In the genomic region with DNA sequence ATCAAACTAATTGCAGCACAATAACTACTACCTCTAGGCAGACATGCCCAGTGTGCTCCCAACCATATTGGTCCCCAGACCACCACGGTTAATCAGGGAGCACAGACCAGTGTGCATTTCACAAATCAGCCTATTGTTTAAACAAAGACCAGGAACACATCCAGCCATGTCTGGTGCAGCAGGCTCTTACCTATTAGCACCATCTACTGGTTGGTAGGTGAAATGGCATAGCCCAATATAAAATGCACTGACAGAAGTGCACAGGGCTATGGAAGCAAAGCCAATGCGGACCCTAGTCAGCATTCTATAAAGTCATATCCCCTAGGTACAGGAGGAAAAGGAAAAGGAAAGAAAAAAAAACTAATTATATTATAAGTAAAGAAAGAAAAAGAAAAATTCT, we compare ENCODE assay signal across 8 cellular contexts. TPM values are rescaled to one million over a fixed set of nuclear protein-coding genes. Genes with fewer than 3 reads are reported as not detected.
DNase-seq lines count a peak whose midpoint lies in the region; ATAC-seq and TF ChIP-seq lines count a peak whose summit lies in the region.

No MANE protein-coding gene starts in this region.

- no peaks in the 10 kb centered on the region for H3K36me3 ChIP-seq in sigmoid colon

- ATAC-seq in GM18498 (IDR thresholded peaks at IDR 0.05; ENCODE audit: unreplicated experiment): peak; percentile 92
- ATAC-seq in HG02610 (IDR thresholded peaks at IDR 0.05; ENCODE audit: unreplicated experiment): peak; percentile 93
- peak; percentile 39 for ATAC-seq in T-helper 17 cell

- H3K9me3 ChIP-seq in T-helper 17 cell (ENCODE audit: control insufficient read depth, low read length, poor library complexity, severe bottlenecking) (no peaks in the 10 kb centered on the region), sigmoid colon (no peaks in the 10 kb centered on the region)

- no peaks in the 10 kb centered on the region for H3K36me3 Mint-ChIP-seq in T-helper 17 cell (ENCODE audit: low read depth)

- H3K4me1 Mint-ChIP-seq in T-helper 17 cell: no peaks in the 10 kb centered on the region

- TF ChIP-seq POLR2A in NB4 (IDR thresholded peaks at IDR 0.05; ENCODE audit: extremely low read depth, insufficient read length) (no peak), sigmoid colon (IDR thresholded peaks at IDR 0.05) (no peak)

- 14 to 19% methylated on average over 2 of the region's 2 CpGs for WGBS in sigmoid colon, 2 donors

- TF ChIP-seq CTCF in AG10803 (conservative IDR thresholded peaks at IDR 0.05; ENCODE audit: low read length) (peak; percentile 56), NB4 (IDR thresholded peaks at IDR 0.05; ENCODE audit: low read depth, low read length) (peak; percentile 64), sigmoid colon (IDR thresholded peaks at IDR 0.05) (peak in 1 of 4 experiments; percentile 32)

- no peak for TF ChIP-seq EP300 in sigmoid colon (IDR thresholded peaks at IDR 0.05)

- no peaks in the 10 kb centered on the region for H3K27me3 ChIP-seq in sigmoid colon

- no peak overlapping the region for H3K4me3 ChIP-seq in AG10803 (ENCODE audit: low read length)
- no peak overlapping the region for H3K4me3 ChIP-seq in NB4 (ENCODE audit: low read depth, low read length)
- no peak overlapping the region for H3K4me3 ChIP-seq in sigmoid colon

- H3K27ac Mint-ChIP-seq in T-helper 17 cell: no peak overlapping the region

- no peak overlapping the region for H3K4me3 Mint-ChIP-seq in T-helper 17 cell

- H3K27me3 Mint-ChIP-seq in T-helper 17 cell: no peaks in the 10 kb centered on the region

- H3K27ac ChIP-seq in sigmoid colon: no peak overlapping the region

- peak; percentile 14 for DNase-seq in AG10803 (ENCODE audit: low read depth)
- DNase-seq in NB4 (ENCODE audit: low read depth): peak; percentile 44
- no peak for DNase-seq in T-helper 17 cell
- DNase-seq in hepatic stellate cell (ENCODE audit: low spot score): peak; percentile 5
- no peak for DNase-seq in sigmoid colon
- no peak for DNase-seq in activated CD8-positive, alpha-beta memory T cell treated with anti-CD3 and anti-CD28 coated beads, Interleukin-2, amount 50 U/mL, for 4 hours

- intact Hi-C loops in sigmoid colon (cut with DNase I): no loop called here

- no peaks in the 10 kb centered on the region for H3K4me1 ChIP-seq in sigmoid colon

RNA-seq across cellular contexts. Expression of gene CYLC1, which starts 15.5 kb away (rescaled TPM):
- not detected for total RNA-seq in T-helper 17 cell
- not detected for total RNA-seq in sigmoid colon
- polyA plus RNA-seq in sigmoid colon: not detected

Comparison
In these comparisons a context has a peak if more than half of its experiments do, and no peak if none do; other contexts are left out.
1. DNase-seq: peak in AG10803 (single experiment), NB4 (single experiment) and hepatic stellate cell (single experiment); none in T-helper 17 cell (0 of 3), sigmoid colon (single experiment) and activated CD8-positive, alpha-beta memory T cell treated with anti-CD3 and anti-CD28 coated beads, Interleukin-2, amount 50 U/mL, for 4 hours (single experiment).
2. ATAC-seq: peak in every context shown above with its lines; median percentile 93 in HG02610; 92 in GM18498; 39 in T-helper 17 cell.